Comparison of ENCODE assay signal across 27 cellular contexts in the genomic region with DNA sequence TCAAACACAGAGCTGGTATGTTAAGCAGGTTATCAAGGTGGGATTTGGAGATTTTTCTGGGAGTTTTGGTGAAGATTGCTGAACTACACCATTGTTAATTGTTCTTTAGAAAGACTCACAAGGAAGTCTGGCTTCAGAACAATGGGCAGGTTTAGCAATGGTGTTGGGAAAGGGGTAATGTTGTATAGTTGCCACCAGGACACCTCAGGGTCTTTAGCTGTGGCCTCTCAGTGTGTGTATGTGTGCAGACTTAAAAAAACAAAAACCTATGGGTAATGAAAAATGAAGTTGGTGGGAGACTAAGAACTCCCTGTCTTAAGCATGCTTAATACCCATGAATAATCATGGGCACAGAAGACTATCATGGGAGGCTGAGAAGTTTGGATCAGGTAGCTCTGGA.
"Had no signal": no experiment of that assay in that cellular context is flagged by ENCODE, and none has a peak within 500 bp of the region (broad histone marks: within the 10 kb centered on the region; RNA-seq: fewer than 3 reads in every experiment).

No MANE protein-coding gene starts in this region.

- H3K27me3 ChIP-seq: esophagus squamous epithelium, gastrocnemius medialis, ovary, thyroid gland, upper lobe of right lung had no signal

- H3K27me3 Mint-ChIP-seq: activated naive CD8-positive, alpha-beta T cell; activated T-cell treated with anti-CD3 and anti-CD28 coated beads, Interleukin-2, amount 50 U/mL, for 24 hours; activated T-helper 17 cell treated with anti-CD3 and anti-CD28 coated beads, Interleukin-2, amount 50 U/mL, for 72 hours; memory B cell; stimulated activated naive CD8-positive, alpha-beta T cell treated with anti-CD3 and anti-CD28 coated beads, Interleukin-15, Interleukin-2, amounts not matched to agents 100 ng/mL and 50 ng/mL, for 24 hours had no signal

- H3K36me3 ChIP-seq: gastrocnemius medialis, ovary, prostate gland, thyroid gland had no signal

- H3K4me3 Mint-ChIP-seq: activated CD8-positive, alpha-beta T cell treated with anti-CD3 and anti-CD28 coated beads, Interleukin-2, amount 10 ng/mL, durations not matched to agents 7 days and 5 days; activated naive CD8-positive, alpha-beta T cell; activated T-cell treated with anti-CD3 and anti-CD28 coated beads, Interleukin-2, amount 50 U/mL, for 24 hours; activated T-helper 17 cell treated with anti-CD3 and anti-CD28 coated beads, Interleukin-2, amount 50 U/mL, for 72 hours; memory B cell; stimulated activated naive CD8-positive, alpha-beta T cell treated with anti-CD3 and anti-CD28 coated beads, Interleukin-15, Interleukin-2, amounts not matched to agents 100 ng/mL and 50 ng/mL, for 24 hours had no signal

- H3K27ac ChIP-seq: coronary artery, esophagus squamous epithelium, gastrocnemius medialis, ovary, prostate gland, thyroid gland, upper lobe of right lung had no signal

- H3K27ac Mint-ChIP-seq: activated CD8-positive, alpha-beta T cell treated with anti-CD3 and anti-CD28 coated beads, Interleukin-2, amount 10 ng/mL, durations not matched to agents 7 days and 5 days; activated naive CD8-positive, alpha-beta T cell; activated T-cell treated with anti-CD3 and anti-CD28 coated beads, Interleukin-2, amount 50 U/mL, for 24 hours; activated T-helper 17 cell treated with anti-CD3 and anti-CD28 coated beads, Interleukin-2, amount 50 U/mL, for 72 hours; memory B cell; stimulated activated naive CD8-positive, alpha-beta T cell treated with anti-CD3 and anti-CD28 coated beads, Interleukin-15, Interleukin-2, amounts not matched to agents 100 ng/mL and 50 ng/mL, for 24 hours had no signal

- DNase-seq: activated CD4-positive, alpha-beta T cell treated with anti-CD3 and anti-CD28 coated beads for 4 hours; activated CD4-positive, CD25-positive, alpha-beta regulatory T cell; activated CD8-positive, alpha-beta memory T cell treated with anti-CD3 and anti-CD28 coated beads, Interleukin-2, amount 50 U/mL, for 4 hours; activated CD8-positive, alpha-beta T cell treated with anti-CD3 and anti-CD28 coated beads, Interleukin-2, amount 10 ng/mL, durations not matched to agents 7 days and 5 days; activated naive CD4-positive, alpha-beta T cell; activated T-cell treated with anti-CD3 and anti-CD28 coated beads, Interleukin-2, amount 50 U/mL, for 24 hours; amniotic stem cell; cerebellar nuclear complex; esophagus squamous epithelium; gastrocnemius medialis; hypothalamus; left ventricle myocardium superior; mucosa of descending colon; ovary; stimulated activated CD4-positive, alpha-beta T cell treated with anti-CD3 and anti-CD28 coated beads, Interleukin-4, amount 100 ng/mL, for 4 hours; substantia nigra; T-helper 1 cell; T-helper 9 cell; thyroid gland; upper lobe of right lung had no signal

- H3K9me3 Mint-ChIP-seq: activated T-cell treated with anti-CD3 and anti-CD28 coated beads, Interleukin-2, amount 50 U/mL, for 24 hours; activated T-helper 17 cell treated with anti-CD3 and anti-CD28 coated beads, Interleukin-2, amount 50 U/mL, for 72 hours; memory B cell; stimulated activated naive CD8-positive, alpha-beta T cell treated with anti-CD3 and anti-CD28 coated beads, Interleukin-15, Interleukin-2, amounts not matched to agents 100 ng/mL and 50 ng/mL, for 24 hours had no signal

- H3K4me1 ChIP-seq: gastrocnemius medialis, prostate gland, thyroid gland had no signal

- H3K4me3 ChIP-seq: coronary artery, esophagus squamous epithelium, gastrocnemius medialis, mucosa of descending colon, ovary, prostate gland, thyroid gland, upper lobe of right lung had no signal

- ATAC-seq: activated CD8-positive, alpha-beta T cell treated with anti-CD3 and anti-CD28 coated beads, Interleukin-2, amount 10 ng/mL, durations not matched to agents 7 days and 5 days; activated T-helper 17 cell treated with anti-CD3 and anti-CD28 coated beads, Interleukin-2, amount 50 U/mL, for 72 hours; left ventricle myocardium superior; mucosa of descending colon; SK-N-SH treated with all-trans-retinoic acid at 6 μM for 48 hours; upper lobe of right lung had no signal

- H3K9me3 ChIP-seq: esophagus squamous epithelium, gastrocnemius medialis, mucosa of descending colon, ovary, prostate gland, thyroid gland, upper lobe of right lung had no signal
